In genomic region chr10:73159038-73159648, GRCh38 we compare ENCODE assay signal across 8 cellular contexts. TPM values are rescaled to one million over a fixed set of nuclear protein-coding genes. Genes with fewer than 3 reads are reported as not detected.
DNase-seq lines count a peak whose midpoint lies in the region; ATAC-seq and TF ChIP-seq lines count a peak whose summit lies in the region.

No MANE protein-coding gene starts in this region.

- no peak overlapping the region for H3K27ac Mint-ChIP-seq in natural killer cell
- no peak overlapping the region for H3K27ac Mint-ChIP-seq in natural killer cell treated with Interleukin-12 subunit alpha and Interleukin-12 subunit beta and Interleukin-15 and Interleukin-18, amount 100 ng/mL, for 72 hours
- no peak overlapping the region for H3K27ac Mint-ChIP-seq in activated CD4-positive, alpha-beta memory T cell treated with anti-CD3 and anti-CD28 coated beads, Interleukin-2, amount 10 ng/mL, durations not matched to agents 7 days and 5 days

- peaks cover 27% of the 10 kb centered on the region for H3K36me3 ChIP-seq in effector memory CD4-positive, alpha-beta T cell (ENCODE audit: control insufficient read depth, insufficient read depth, low read length)

- no peaks in the 10 kb centered on the region for H3K9me3 ChIP-seq in effector memory CD4-positive, alpha-beta T cell (ENCODE audit: control insufficient read depth, low read length)

- intact Hi-C loops in natural killer cell (cut with micrococcal nuclease): loop anchor here (2.0 kb wide), 2 partner anchors 62 to 794 kb away; partner anchors contain the start of gene P4HA1

- no peaks in the 10 kb centered on the region for H3K4me1 ChIP-seq in effector memory CD4-positive, alpha-beta T cell (ENCODE audit: control insufficient read depth, insufficient read depth, low read length, poor library complexity, severe bottlenecking)

- peak; percentile 88 for TF ChIP-seq CTCF in natural killer cell (IDR thresholded peaks at IDR 0.05)

- POLR2A ChIA-PET in activated CD4-positive, alpha-beta memory T cell treated with anti-CD3 and anti-CD28 coated beads, Interleukin-2, amount 10 ng/mL, durations not matched to agents 7 days and 5 days (lab: Charles Lee): interaction anchor here (1.2 to 1.4 kb wide), 3 partner anchors 49 to 87 kb away, joined by 3 to 4 read pairs (median 3); partner anchors contain the start of genes DNAJC9 and NUDT13

- CTCF ChIA-PET in activated CD4-positive, alpha-beta memory T cell treated with anti-CD3 and anti-CD28 coated beads, Interleukin-2, amount 10 ng/mL, durations not matched to agents 7 days and 5 days (lab: Charles Lee): interaction anchor here (0.6 to 4.3 kb wide), 23 partner anchors 9 to 794 kb away, joined by 3 to 59 read pairs (median 3); partner anchors contain the start of genes ECD, FAM149B1, NUDT13 and P4HA1

- no peak overlapping the region for H3K4me3 ChIP-seq in effector memory CD4-positive, alpha-beta T cell (ENCODE audit: insufficient read depth, low read depth, low read length, poor library complexity, severe bottlenecking)

- no peaks in the 10 kb centered on the region for H3K27me3 ChIP-seq in effector memory CD4-positive, alpha-beta T cell (replicated peaks; ENCODE audit: control insufficient read depth, insufficient read depth, low read length, poor library complexity, severe bottlenecking)

- no peak overlapping the region for H3K27ac ChIP-seq in effector memory CD4-positive, alpha-beta T cell (ENCODE audit: insufficient read depth, low read length, poor library complexity, severe bottlenecking)

- peaks cover 19 to 27% of the 10 kb centered on the region in 2 donors for H3K4me1 Mint-ChIP-seq in natural killer cell
- peaks cover 18 to 24% of the 10 kb centered on the region in 2 donors for H3K4me1 Mint-ChIP-seq in natural killer cell treated with Interleukin-12 subunit alpha and Interleukin-12 subunit beta and Interleukin-15 and Interleukin-18, amount 100 ng/mL, for 72 hours (ENCODE audit: low read depth in 2 of 2)
- H3K4me1 Mint-ChIP-seq in activated CD4-positive, alpha-beta memory T cell treated with anti-CD3 and anti-CD28 coated beads, Interleukin-2, amount 10 ng/mL, durations not matched to agents 7 days and 5 days: peaks cover 33% of the 10 kb centered on the region

- ATAC-seq in natural killer cell (peak; percentile 67 to 81 (median 70)), GM18511 (IDR thresholded peaks at IDR 0.05; ENCODE audit: unreplicated experiment) (no peak)
- ATAC-seq in natural killer cell treated with Interleukin-12 subunit alpha and Interleukin-12 subunit beta and Interleukin-15 and Interleukin-18, amount 100 ng/mL, for 72 hours: no peak
- ATAC-seq in stimulated activated naive CD8-positive, alpha-beta T cell treated with anti-CD3 and anti-CD28 coated beads, Interleukin-15, Interleukin-2, amounts not matched to agents 100 U/mL and 50 U/mL, for 24 hours: no peak

- H3K9me3 Mint-ChIP-seq in natural killer cell: no peaks in the 10 kb centered on the region
- no peaks in the 10 kb centered on the region for H3K9me3 Mint-ChIP-seq in natural killer cell treated with Interleukin-12 subunit alpha and Interleukin-12 subunit beta and Interleukin-15 and Interleukin-18, amount 100 ng/mL, for 72 hours
- H3K9me3 Mint-ChIP-seq in activated CD4-positive, alpha-beta memory T cell treated with anti-CD3 and anti-CD28 coated beads, Interleukin-2, amount 10 ng/mL, durations not matched to agents 7 days and 5 days: no peaks in the 10 kb centered on the region

- DNase-seq in natural killer cell: peak; percentile 30
- no peak for DNase-seq in natural killer cell treated with Interleukin-12 subunit alpha and Interleukin-12 subunit beta and Interleukin-15 and Interleukin-18, amount 100 ng/mL, for 72 hours (ENCODE audit: low spot score)
- peak; percentile 35 for DNase-seq in NCI-H2227 (lab: John Stamatoyannopoulos, UW; ENCODE audit: unreplicated experiment)
- DNase-seq in activated CD4-positive, alpha-beta memory T cell treated with anti-CD3 and anti-CD28 coated beads, Interleukin-2, amount 10 ng/mL, durations not matched to agents 7 days and 5 days: peak; percentile 66
- peak; percentile 9 to 45 (median 22) for DNase-seq in effector memory CD4-positive, alpha-beta T cell
- DNase-seq in midbrain (lab: John Stamatoyannopoulos, UW): peak; percentile 58
- peak; percentile 64 for DNase-seq in stimulated activated naive CD8-positive, alpha-beta T cell treated with anti-CD3 and anti-CD28 coated beads, Interleukin-15, Interleukin-2, amounts not matched to agents 100 U/mL and 50 U/mL, for 24 hours

- no peak overlapping the region for H3K4me3 Mint-ChIP-seq in natural killer cell
- no peak overlapping the region for H3K4me3 Mint-ChIP-seq in natural killer cell treated with Interleukin-12 subunit alpha and Interleukin-12 subunit beta and Interleukin-15 and Interleukin-18, amount 100 ng/mL, for 72 hours
- no peak overlapping the region for H3K4me3 Mint-ChIP-seq in activated CD4-positive, alpha-beta memory T cell treated with anti-CD3 and anti-CD28 coated beads, Interleukin-2, amount 10 ng/mL, durations not matched to agents 7 days and 5 days

- H3K36me3 Mint-ChIP-seq in natural killer cell: no peaks in the 10 kb centered on the region
- peaks cover 22% of the 10 kb centered on the region for H3K36me3 Mint-ChIP-seq in natural killer cell treated with Interleukin-12 subunit alpha and Interleukin-12 subunit beta and Interleukin-15 and Interleukin-18, amount 100 ng/mL, for 72 hours
- H3K36me3 Mint-ChIP-seq in activated CD4-positive, alpha-beta memory T cell treated with anti-CD3 and anti-CD28 coated beads, Interleukin-2, amount 10 ng/mL, durations not matched to agents 7 days and 5 days (ENCODE audit: low read depth): peaks cover 44% of the 10 kb centered on the region

- no peaks in the 10 kb centered on the region for H3K27me3 Mint-ChIP-seq in natural killer cell (ENCODE audit: low read depth in 2 of 2)
- H3K27me3 Mint-ChIP-seq in natural killer cell treated with Interleukin-12 subunit alpha and Interleukin-12 subunit beta and Interleukin-15 and Interleukin-18, amount 100 ng/mL, for 72 hours: no peaks in the 10 kb centered on the region
- no peaks in the 10 kb centered on the region for H3K27me3 Mint-ChIP-seq in activated CD4-positive, alpha-beta memory T cell treated with anti-CD3 and anti-CD28 coated beads, Interleukin-2, amount 10 ng/mL, durations not matched to agents 7 days and 5 days

RNA-seq across cellular contexts. Expression of gene ECD, which starts 8.7 kb away (rescaled TPM):
- 10 to 100 TPM; 48.4 to 53.6 (median 52.1) TPM for total RNA-seq in natural killer cell
- total RNA-seq in natural killer cell treated with Interleukin-12 subunit alpha and Interleukin-12 subunit beta and Interleukin-15 and Interleukin-18, amount 100 ng/mL, for 72 hours: 10 to 100 TPM; 38.8 to 42.0 TPM
- total RNA-seq in activated CD4-positive, alpha-beta memory T cell treated with anti-CD3 and anti-CD28 coated beads, Interleukin-2, amount 10 ng/mL, durations not matched to agents 7 days and 5 days: 10 to 100 TPM; 27.1 to 28.5 TPM

RNA-seq across cellular contexts. Expression of gene FAM149B1, which starts 8.8 kb away (rescaled TPM):
- total RNA-seq in natural killer cell: 10 to 100 TPM; 12.7 to 17.6 (median 12.8) TPM
- 10 to 100 TPM; 12.3 to 13.4 TPM for total RNA-seq in natural killer cell treated with Interleukin-12 subunit alpha and Interleukin-12 subunit beta and Interleukin-15 and Interleukin-18, amount 100 ng/mL, for 72 hours
- 10 to 100 TPM; 15.7 to 17.4 TPM for total RNA-seq in activated CD4-positive, alpha-beta memory T cell treated with anti-CD3 and anti-CD28 coated beads, Interleukin-2, amount 10 ng/mL, durations not matched to agents 7 days and 5 days

RNA-seq across cellular contexts. Expression of gene NUDT13, which starts 48.9 kb away (rescaled TPM):
- 1 to 10 TPM in 1 of 3 donors, under 1 TPM in 2; 0.35 to 1.3 (median 0.65) TPM for total RNA-seq in natural killer cell
- 1 to 10 TPM; 1.1 to 1.3 TPM for total RNA-seq in natural killer cell treated with Interleukin-12 subunit alpha and Interleukin-12 subunit beta and Interleukin-15 and Interleukin-18, amount 100 ng/mL, for 72 hours
- 1 to 10 TPM; 1.5 to 1.6 TPM for total RNA-seq in activated CD4-positive, alpha-beta memory T cell treated with anti-CD3 and anti-CD28 coated beads, Interleukin-2, amount 10 ng/mL, durations not matched to agents 7 days and 5 days

Comparison
In these comparisons a context has a peak if more than half of its experiments do, and no peak if none do; other contexts are left out.
1. ATAC-seq: peak in natural killer cell (3 of 3); none in natural killer cell treated with Interleukin-12 subunit alpha and Interleukin-12 subunit beta and Interleukin-15 and Interleukin-18, amount 100 ng/mL, for 72 hours (0 of 2), stimulated activated naive CD8-positive, alpha-beta T cell treated with anti-CD3 and anti-CD28 coated beads, Interleukin-15, Interleukin-2, amounts not matched to agents 100 U/mL and 50 U/mL, for 24 hours (single experiment) and GM18511 (single experiment).